Comparison of ENCODE assay signal across 20 cellular contexts in the genomic region with DNA sequence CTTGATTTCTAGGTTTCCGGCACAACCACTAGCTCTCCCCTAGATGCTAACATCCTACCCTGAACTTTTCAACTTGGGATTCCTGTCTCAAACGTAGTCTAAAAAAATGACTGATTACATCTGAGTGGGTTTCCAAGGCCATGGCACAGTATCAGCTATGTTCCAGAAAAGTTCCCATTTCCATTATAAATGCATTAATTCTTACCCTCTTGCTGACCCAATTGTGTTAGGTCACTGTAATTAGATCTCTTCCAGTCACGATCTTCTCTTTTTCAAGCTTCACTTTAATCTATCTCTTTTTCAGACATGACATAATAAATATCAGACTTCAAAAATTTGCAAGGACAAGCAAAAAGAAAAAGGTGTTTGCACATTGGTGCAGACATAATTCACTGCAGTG.
"Had no signal": no experiment of that assay in that cellular context is flagged by ENCODE, and none has a peak within 500 bp of the region (broad histone marks: within the 10 kb centered on the region; RNA-seq: fewer than 3 reads in every experiment).

No MANE protein-coding gene starts in this region.

- H3K36me3 Mint-ChIP-seq: natural killer cell; stimulated activated naive B cell treated with anti-CD40 and anti-IgM and Interleukin-4, amounts not matched to agents 10 μg/mL and 1 μg/mL and 100 μg/mL, for 72 hours had no signal

- H3K27ac Mint-ChIP-seq: dendritic cell treated with granulocyte-macrophage colony-stimulating factor and Interleukin-4, amounts not matched to agents 40 ng/mL and 50 ng/mL, for 4 days; natural killer cell; stimulated activated naive B cell treated with anti-CD40 and anti-IgM and Interleukin-4, amounts not matched to agents 10 μg/mL and 1 μg/mL and 100 μg/mL, for 72 hours had no signal

- H3K4me3 ChIP-seq: esophagus squamous epithelium, lower lobe of right lung, spleen, thyroid gland had no signal

- H3K9me3 Mint-ChIP-seq: dendritic cell treated with granulocyte-macrophage colony-stimulating factor and Interleukin-4, amounts not matched to agents 40 ng/mL and 50 ng/mL, for 4 days; natural killer cell; stimulated activated naive B cell treated with anti-CD40 and anti-IgM and Interleukin-4, amounts not matched to agents 10 μg/mL and 1 μg/mL and 100 μg/mL, for 72 hours had no signal

- DNase-seq: activated CD4-positive, alpha-beta T cell treated with anti-CD3 and anti-CD28 coated beads for 1 hour; activated CD8-positive, alpha-beta memory T cell treated with anti-CD3 and anti-CD28 coated beads for 24 hours; activated CD8-positive, alpha-beta memory T cell treated with anti-CD3 and anti-CD28 coated beads, Interleukin-2, amount 50 U/mL, for 48 hours; activated effector memory CD4-positive, alpha-beta T cell treated with anti-CD3 and anti-CD28 coated beads, Interleukin-2, amount 50 U/mL, for 16 hours; activated naive CD4-positive, alpha-beta T cell treated with anti-CD3 and anti-CD28 coated beads, Interleukin-2, amount 50 U/mL, for 16 hours; activated T-cell treated with anti-CD3 and anti-CD28 coated beads, Interleukin-2, amount 50 U/mL, for 48 hours; aorta; effector CD8-positive, alpha-beta T cell; esophagus squamous epithelium; glutamatergic neuron; kidney glomerular epithelial cell; lower lobe of right lung; natural killer cell; spleen; stimulated activated CD4-positive, alpha-beta T cell treated with anti-CD3 and anti-CD28 coated beads, Interleukin-4, amount 100 ng/mL, for 4 hours; stimulated activated naive B cell treated with anti-CD40 and anti-IgM and Interleukin-4, amounts not matched to agents 10 μg/mL and 1 μg/mL and 100 μg/mL, for 72 hours; T-helper 2 cell; thyroid gland; WERI-Rb-1 had no signal

- H3K9me3 ChIP-seq: esophagus squamous epithelium, lower lobe of right lung, spleen, thyroid gland had no signal

- H3K36me3 ChIP-seq: esophagus squamous epithelium, lower lobe of right lung, spleen, thyroid gland, WERI-Rb-1 had no signal

- H3K27ac ChIP-seq: lower lobe of right lung, spleen, thyroid gland, WERI-Rb-1 had no signal

- H3K4me1 Mint-ChIP-seq: natural killer cell; stimulated activated naive B cell treated with anti-CD40 and anti-IgM and Interleukin-4, amounts not matched to agents 10 μg/mL and 1 μg/mL and 100 μg/mL, for 72 hours had no signal

- H3K4me3 Mint-ChIP-seq: dendritic cell treated with granulocyte-macrophage colony-stimulating factor and Interleukin-4, amounts not matched to agents 40 ng/mL and 50 ng/mL, for 4 days; natural killer cell; stimulated activated naive B cell treated with anti-CD40 and anti-IgM and Interleukin-4, amounts not matched to agents 10 μg/mL and 1 μg/mL and 100 μg/mL, for 72 hours had no signal

- H3K27me3 ChIP-seq: esophagus squamous epithelium, spleen, thyroid gland had no signal

- H3K4me1 ChIP-seq: spleen, thyroid gland had no signal

- H3K27me3 Mint-ChIP-seq: dendritic cell treated with granulocyte-macrophage colony-stimulating factor and Interleukin-4, amounts not matched to agents 40 ng/mL and 50 ng/mL, for 4 days had no signal

- ATAC-seq: lower lobe of right lung; natural killer cell; stimulated activated naive B cell treated with anti-CD40 and anti-IgM and Interleukin-4, amounts not matched to agents 10 μg/mL and 1 μg/mL and 100 μg/mL, for 72 hours had no signal
